ENCODE assay signal across 8 cellular contexts in the genomic region with DNA sequence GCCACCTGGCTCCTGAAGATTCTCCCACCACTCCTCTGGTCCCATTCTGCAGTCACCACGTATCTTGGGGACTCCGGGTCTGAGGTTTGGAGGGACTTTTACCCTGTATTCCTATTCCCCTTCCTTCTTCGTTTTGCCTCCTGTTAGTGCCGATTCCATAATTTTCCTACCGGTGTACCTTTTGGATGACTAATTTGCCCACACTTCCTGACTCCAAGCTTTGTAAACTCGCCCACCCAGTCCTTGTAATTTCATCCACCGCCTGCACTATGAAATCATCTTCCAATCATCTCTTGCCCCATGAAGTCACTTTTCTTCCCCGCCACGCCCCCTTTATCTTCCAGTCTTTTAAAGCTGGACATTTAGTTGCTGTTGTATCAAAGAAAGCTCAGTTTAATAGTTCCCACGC. TPM values are rescaled to one million over a fixed set of nuclear protein-coding genes. Genes with fewer than 3 reads are reported as not detected.
DNase-seq lines count a peak whose midpoint lies in the region; ATAC-seq lines count a peak whose summit lies in the region.

No MANE protein-coding gene starts in this region.

- intact Hi-C loops in posterior vena cava (cut with DNase I), result no loop called here

- ATAC-seq in HG02588 (IDR thresholded peaks at IDR 0.05; ENCODE audit: unreplicated experiment), result peak; percentile 5
- peak; percentile 2 to 22 for ATAC-seq in activated T-cell treated with anti-CD3 and anti-CD28 coated beads, Interleukin-2, amount 50 U/mL, for 72 hours (replicated peaks in 1 of 2)

- no peaks in the 10 kb centered on the region for H3K27me3 Mint-ChIP-seq in activated T-cell treated with anti-CD3 and anti-CD28 coated beads, Interleukin-2, amount 50 U/mL, for 72 hours (ENCODE audit: low read depth)

- no peaks in the 10 kb centered on the region for H3K9me3 Mint-ChIP-seq in activated T-cell treated with anti-CD3 and anti-CD28 coated beads, Interleukin-2, amount 50 U/mL, for 72 hours

- H3K27ac Mint-ChIP-seq in activated T-cell treated with anti-CD3 and anti-CD28 coated beads, Interleukin-2, amount 50 U/mL, for 72 hours, result peak overlapping the region; percentile 98

- peak overlapping the region; percentile 95 to 98 for H3K4me3 Mint-ChIP-seq in activated T-cell treated with anti-CD3 and anti-CD28 coated beads, Interleukin-2, amount 50 U/mL, for 72 hours

- peaks cover 52% of the 10 kb centered on the region for H3K4me1 Mint-ChIP-seq in activated T-cell treated with anti-CD3 and anti-CD28 coated beads, Interleukin-2, amount 50 U/mL, for 72 hours (ENCODE audit: low read depth)

- peaks cover 11 to 14% of the 10 kb centered on the region in 2 donors for H3K36me3 Mint-ChIP-seq in activated T-cell treated with anti-CD3 and anti-CD28 coated beads, Interleukin-2, amount 50 U/mL, for 72 hours (ENCODE audit: insufficient read depth in 2 of 2)

- DNase-seq in activated CD8-positive, alpha-beta memory T cell treated with anti-CD3 and anti-CD28 coated beads, Interleukin-2, amount 50 U/mL, for 4 hours, result peak; percentile 23
- no peak for DNase-seq in activated CD8-positive, alpha-beta memory T cell treated with anti-CD3 and anti-CD28 coated beads for 24 hours
- DNase-seq in NCI-H146 treated with DMSO at 0.1 percent for 48 hours (lab: John Stamatoyannopoulos, UW; ENCODE audit: unreplicated experiment) (peak; percentile 37), foreskin melanocyte (peak; percentile 51), pulmonary artery endothelial cell (ENCODE audit: low read depth, low spot score) (peak; percentile 24), posterior vena cava (ENCODE audit: low spot score) (no peak)
- peak; percentile 41 to 42 for DNase-seq in activated T-cell treated with anti-CD3 and anti-CD28 coated beads, Interleukin-2, amount 50 U/mL, for 72 hours

RNA-seq across cellular contexts. Expression of a gene that starts 0.6 kb away (rescaled TPM):
- 10 to 100 TPM; 30.8 to 32.3 TPM for total RNA-seq in activated T-cell treated with anti-CD3 and anti-CD28 coated beads, Interleukin-2, amount 50 U/mL, for 72 hours
- total RNA-seq in pulmonary artery endothelial cell (46.6 and 65.3 TPM in 2 replicates), posterior vena cava (10 to 100 TPM; 29.2 to 39.9 TPM)

RNA-seq across cellular contexts. Expression of a gene that starts 12.5 kb away (rescaled TPM):
- 100 to 1,000 TPM; 125 to 128 TPM for total RNA-seq in activated T-cell treated with anti-CD3 and anti-CD28 coated beads, Interleukin-2, amount 50 U/mL, for 72 hours
- 40.5 and 47.5 TPM in 2 replicates for total RNA-seq in pulmonary artery endothelial cell
- total RNA-seq in posterior vena cava, result 100 to 1,000 TPM; 173 to 201 TPM

Comparison
In these comparisons a context has a peak if more than half of its experiments do, and no peak if none do; other contexts are left out.
1. DNase-seq: peak in activated CD8-positive, alpha-beta memory T cell treated with anti-CD3 and anti-CD28 coated beads, Interleukin-2, amount 50 U/mL, for 4 hours (single experiment), NCI-H146 treated with DMSO at 0.1 percent for 48 hours (single experiment), activated T-cell treated with anti-CD3 and anti-CD28 coated beads, Interleukin-2, amount 50 U/mL, for 72 hours (2 of 2), foreskin melanocyte (single experiment) and pulmonary artery endothelial cell (single experiment); none in activated CD8-positive, alpha-beta memory T cell treated with anti-CD3 and anti-CD28 coated beads for 24 hours (single experiment) and posterior vena cava (single experiment).